In genomic region chr19:21505459-21506393, GRCh38 we compare ENCODE assay signal across 8 cellular contexts. TPM values are rescaled to one million over a fixed set of nuclear protein-coding genes. Genes with fewer than 3 reads are reported as not detected.
DNase-seq lines count a peak whose midpoint lies in the region; ATAC-seq and TF ChIP-seq lines count a peak whose summit lies in the region.

TSS of gene ZNF429 (plus strand) at chr19:21505602. CDS start at chr19:21505772, 170 bp downstream.

- peaks cover 38% of the 10 kb centered on the region for H3K4me1 Mint-ChIP-seq in chondrocyte (ENCODE audit: low read depth)

- H3K9me3 Mint-ChIP-seq in chondrocyte (ENCODE audit: low read depth): peaks cover 4% of the 10 kb centered on the region

- peak within 1 kb of the TSS; percentile 100 for H3K4me3 Mint-ChIP-seq in chondrocyte (ENCODE audit: unreplicated experiment)

- H3K36me3 Mint-ChIP-seq in chondrocyte (ENCODE audit: low read depth): peaks cover 8% of the 10 kb centered on the region

- H3K4me3 ChIP-seq in kidney epithelial cell (ENCODE audit: low read depth, low read length): peak within 1 kb of the TSS; percentile 90

- TF ChIP-seq CTCF in AG09319 (IDR thresholded peaks at IDR 0.05; ENCODE audit: low read depth, low read length) (no peak; the same call in none of the 2 replicates), chondrocyte (IDR thresholded peaks at IDR 0.05) (peak; percentile 57), kidney epithelial cell (IDR thresholded peaks at IDR 0.05; ENCODE audit: insufficient read depth, low read length, poor library complexity, severe bottlenecking) (no peak)

- H3K36me3 ChIP-seq in kidney epithelial cell (ENCODE audit: control insufficient read depth, insufficient read depth, low read length): no peaks in the 10 kb centered on the region

- H3K27me3 Mint-ChIP-seq in chondrocyte (ENCODE audit: low read depth): no peaks in the 10 kb centered on the region

- peak; percentile 100 for ATAC-seq in GM19025 (IDR thresholded peaks at IDR 0.05; ENCODE audit: low read depth, unreplicated experiment)
- peak; percentile 99 for ATAC-seq in HG03342 (IDR thresholded peaks at IDR 0.05; ENCODE audit: unreplicated experiment)

- peak within 1 kb of the TSS; percentile 100 for H3K27ac Mint-ChIP-seq in chondrocyte (ENCODE audit: unreplicated experiment)

- H3K27me3 ChIP-seq in kidney epithelial cell (ENCODE audit: control insufficient read depth, insufficient read depth, low read length): no peaks in the 10 kb centered on the region

- peak; percentile 84 for DNase-seq in AG09319 (ENCODE audit: extremely low read depth, low read depth)
- peak; percentile 55 to 79 for DNase-seq in NCI-H446 (lab: John Stamatoyannopoulos, UW)
- peak; percentile 76 to 82 for DNase-seq in activated CD4-positive, alpha-beta T cell treated with anti-CD3 and anti-CD28 coated beads for 24 hours (ENCODE audit: low read depth in 2 of 2)
- no peak for DNase-seq in chondrocyte (ENCODE audit: low spot score)
- DNase-seq in kidney epithelial cell (ENCODE audit: low read depth): peak; percentile 77
- DNase-seq in stimulated activated CD4-positive, alpha-beta T cell treated with anti-CD3 and anti-CD28 coated beads, Interleukin-15, amount 100 ng/mL, for 24 hours: peak; percentile 93

RNA-seq across cellular contexts. Expression of gene ZNF429, which starts in this region (rescaled TPM):
- total RNA-seq in chondrocyte (6.0 to 13.8 TPM (median 6.7 TPM) in 3 replicates), kidney epithelial cell (6.3 and 9.2 TPM in 2 replicates)
